ENCODE assay signal across 26 cellular contexts in the genomic region with DNA sequence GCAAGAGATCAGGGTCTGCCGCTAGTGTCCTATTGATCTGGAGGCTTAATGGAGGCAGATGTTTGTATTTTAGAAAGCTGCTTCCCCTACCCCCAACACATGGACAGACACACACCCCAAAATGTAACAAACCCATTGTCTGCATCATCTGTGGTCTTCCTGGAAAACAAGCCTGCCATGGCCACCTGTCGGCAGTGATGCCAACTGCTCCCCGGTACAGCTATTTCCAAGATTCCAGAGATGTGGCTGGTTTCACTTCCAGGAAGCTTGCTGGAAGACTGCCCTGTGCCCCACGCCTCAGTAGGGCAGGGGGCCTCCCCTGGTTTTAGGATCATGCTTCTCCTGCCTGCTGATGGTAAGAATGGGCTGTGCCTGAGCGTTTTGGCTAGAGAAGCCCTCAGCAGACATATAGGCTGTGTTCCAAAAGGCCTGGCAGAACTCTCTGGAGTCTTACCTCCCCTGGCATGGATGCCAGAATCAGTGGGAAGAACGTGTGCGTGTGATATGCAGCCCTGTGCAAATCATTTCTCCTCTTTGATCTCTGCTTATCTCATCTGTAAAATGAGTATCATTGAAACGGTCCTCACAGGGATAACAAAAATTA.
DNase-seq lines count a peak whose midpoint lies in the region; ATAC-seq, FAIRE-seq and TF ChIP-seq lines count a peak whose summit lies in the region.
"Had no signal": no experiment of that assay in that cellular context is flagged by ENCODE, and none has a peak within 500 bp of the region (broad histone marks: within the 10 kb centered on the region; RNA-seq: fewer than 3 reads in every experiment).

No MANE protein-coding gene starts in this region.

- H3F3A ChIP-seq in GM23248 (ENCODE audit: insufficient read depth) = peaks cover 13% of the 10 kb centered on the region; the same call in 1 of the 2 replicates

- TF ChIP-seq EP300 in sigmoid colon (IDR thresholded peaks at IDR 0.05) = no peak

- H3K4me2 ChIP-seq in GM23248 (ENCODE audit: unreplicated experiment) (no peak overlapping the region), keratinocyte (ENCODE audit: control insufficient read depth, extremely low read depth, insufficient read depth, low read depth, low read length) (no peak overlapping the region)

- no peaks in the 10 kb centered on the region for H3K9me2 ChIP-seq in GM23248 (ENCODE audit: insufficient read depth)

- no peaks in the 10 kb centered on the region for H3K36me3 ChIP-seq in GM23248 (ENCODE audit: low read depth)
- H3K36me3 ChIP-seq in keratinocyte (ENCODE audit: control insufficient read depth in 2 of 2, extremely low read depth in 1 of 2, insufficient read depth in 2 of 2, low read length in 2 of 2) = no peaks in the 10 kb centered on the region
- no peaks in the 10 kb centered on the region for H3K36me3 ChIP-seq in sigmoid colon
- H3K36me3 ChIP-seq: pancreas had no signal

- H4K20me1 ChIP-seq in GM23248 (ENCODE audit: insufficient read depth) = no peaks in the 10 kb centered on the region
- no peaks in the 10 kb centered on the region for H4K20me1 ChIP-seq in keratinocyte (ENCODE audit: control insufficient read depth, extremely low read depth, insufficient read depth, low read length)

- TF ChIP-seq CTCF in keratinocyte (optimal IDR thresholded peaks at IDR 0.05 in 1 of 3, IDR thresholded peaks at IDR 0.05 in 1 of 3, conservative IDR thresholded peaks at IDR 0.05 in 1 of 3; ENCODE audit: extremely low read depth in 1 of 3, insufficient read depth in 2 of 3, low read length in 3 of 3) = peak; percentile 49 to 57 (median 56)
- no peak for TF ChIP-seq CTCF in sigmoid colon (IDR thresholded peaks at IDR 0.05)

- no peak for TF ChIP-seq POLR2A in sigmoid colon (IDR thresholded peaks at IDR 0.05)

- no peak overlapping the region for H3K4me3 ChIP-seq in GM23248
- no peak overlapping the region for H3K4me3 ChIP-seq in keratinocyte (ENCODE audit: control insufficient read depth in 2 of 3, extremely low read depth in 1 of 3, insufficient read depth in 2 of 3, low read depth in 1 of 3, low read length in 3 of 3)
- no peak overlapping the region for H3K4me3 ChIP-seq in sigmoid colon
- H3K4me3 ChIP-seq: pancreas, testis had no signal

- in situ Hi-C loops in GM23248 (cut with MboI) = no loop called here

- H2AFZ ChIP-seq in GM23248 (no peak overlapping the region), keratinocyte (ENCODE audit: control insufficient read depth, low read length) (no peak overlapping the region)

- H3K9ac ChIP-seq in GM23248 (no peak overlapping the region), keratinocyte (ENCODE audit: control insufficient read depth, extremely low read depth, insufficient read depth, low read length) (no peak overlapping the region)

- no peak for ATAC-seq in HG03469 (IDR thresholded peaks at IDR 0.05; ENCODE audit: unreplicated experiment)
- ATAC-seq: activated CD8-positive, alpha-beta T cell treated with anti-CD3 and anti-CD28 coated beads for 36 hours; natural killer cell; pancreas; stimulated activated effector memory CD8-positive, alpha-beta T cell treated with anti-CD3 and anti-CD28 coated beads, Interleukin-12 subunit alpha, Interleukin-12 subunit beta, amount 100 ng/mL, for 72 hours; T-cell had no signal

- H3K9me3 ChIP-seq in GM23248 (ENCODE audit: low read depth) = no peaks in the 10 kb centered on the region
- no peaks in the 10 kb centered on the region for H3K9me3 ChIP-seq in keratinocyte (ENCODE audit: control insufficient read depth, low read depth, low read length)
- H3K9me3 ChIP-seq in sigmoid colon = no peaks in the 10 kb centered on the region
- H3K9me3 ChIP-seq: pancreas, testis had no signal

- H3K4me1 ChIP-seq in GM23248 (ENCODE audit: insufficient read depth) (peaks cover 26% of the 10 kb centered on the region), keratinocyte (ENCODE audit: control insufficient read depth, extremely low read depth, insufficient read depth, low read length) (no peaks in the 10 kb centered on the region), sigmoid colon (no peaks in the 10 kb centered on the region)
- H3K4me1 ChIP-seq: pancreas, testis had no signal

- H3K9me1 ChIP-seq in keratinocyte (ENCODE audit: control insufficient read depth, extremely low read depth, insufficient read depth, low read length) = no peaks in the 10 kb centered on the region

- H3K27me3 ChIP-seq in GM23248 (replicated peaks; ENCODE audit: insufficient read depth) (no peaks in the 10 kb centered on the region), keratinocyte (ENCODE audit: control insufficient read depth, extremely low read depth, insufficient read depth, low read length) (no peaks in the 10 kb centered on the region), sigmoid colon (no peaks in the 10 kb centered on the region)
- H3K27me3 ChIP-seq: pancreas, testis had no signal

- H3K79me2 ChIP-seq in GM23248 (ENCODE audit: insufficient read depth) (no peaks in the 10 kb centered on the region), keratinocyte (ENCODE audit: control insufficient read depth, insufficient read depth, low read length) (no peaks in the 10 kb centered on the region)

- WGBS in GM23248 (ENCODE audit: low coverage in 1 of 2, low lambda C conversion rate in 2 of 2, missing lambda C conversion rate in 2 of 2), 2 experiments = 74 to 77% methylated on average over 8 of the region's 8 CpGs
- WGBS in sigmoid colon, 2 donors = 67 to 78% methylated on average over 8 of the region's 8 CpGs

- intact Hi-C loops in sigmoid colon (cut with DNase I) = no loop called here

- DNase-seq in GM23248 (no peak), cerebellar cortex (ENCODE audit: low spot score) (peak; percentile 75), keratinocyte (ENCODE audit: low read depth, low spot score) (no peak), sigmoid colon (peak; percentile 18), AG08395 (ENCODE audit: low spot score) (no peak), 8988T (no peak), NCI-H146 treated with DMSO at 0.1 percent for 48 hours (lab: John Stamatoyannopoulos, UW; ENCODE audit: unreplicated experiment) (no peak)
- DNase-seq: activated CD4-positive, CD25-positive, alpha-beta regulatory T cell treated with anti-CD3 and anti-CD28 coated beads, Interleukin-2, amount 50 U/mL, for 72 hours; activated CD8-positive, alpha-beta T cell treated with anti-CD3 and anti-CD28 coated beads for 36 hours; activated gamma-delta T cell treated with Interleukin-2 at 50 U/mL for 16 hours; AML-193; DMS79 treated with DMSO at 0.1 percent for 48 hours; hypothalamus; islet precursor cell; Kasumi-1; mesendoderm; natural killer cell; NCI-H446; pancreas; SHP77 treated with DMSO at 0.1 percent for 48 hours; stimulated activated CD4-positive, alpha-beta T cell treated with anti-CD3 and anti-CD28 coated beads, Interleukin-1b, Interleukin-23, amount 100 ng/mL, for 48 hours; T-cell; testis had no signal

- H3K27ac ChIP-seq in GM23248 = peak overlapping the region; percentile 67
- no peak overlapping the region for H3K27ac ChIP-seq in keratinocyte (ENCODE audit: control insufficient read depth, insufficient read depth, low read length)
- H3K27ac ChIP-seq in sigmoid colon = peak overlapping the region in 1 of 4 donors; percentile 13
- H3K27ac ChIP-seq: pancreas, testis had no signal

- dilution Hi-C loops in keratinocyte (cut with MboI; ENCODE audit: extremely low pct_ligation_motif_present, low sequenced_read_pairs) = no loop called here

- FAIRE-seq in keratinocyte (lab: Jason Lieb, UNC) = no peak
- FAIRE-seq: GM12891, pancreas had no signal

Comparison
In these comparisons a context has a peak if more than half of its experiments do, and no peak if none do; other contexts are left out.
1. DNase-seq: peak in cerebellar cortex (single experiment) and sigmoid colon (single experiment); none in GM23248 (single experiment), keratinocyte (single experiment), AG08395 (single experiment), 8988T (single experiment) and NCI-H146 treated with DMSO at 0.1 percent for 48 hours (single experiment).
2. CTCF ChIP-seq: peak in keratinocyte (3 of 3); none in sigmoid colon (0 of 4).